Comparison of ENCODE assay signal across 8 cellular contexts in the genomic region with DNA sequence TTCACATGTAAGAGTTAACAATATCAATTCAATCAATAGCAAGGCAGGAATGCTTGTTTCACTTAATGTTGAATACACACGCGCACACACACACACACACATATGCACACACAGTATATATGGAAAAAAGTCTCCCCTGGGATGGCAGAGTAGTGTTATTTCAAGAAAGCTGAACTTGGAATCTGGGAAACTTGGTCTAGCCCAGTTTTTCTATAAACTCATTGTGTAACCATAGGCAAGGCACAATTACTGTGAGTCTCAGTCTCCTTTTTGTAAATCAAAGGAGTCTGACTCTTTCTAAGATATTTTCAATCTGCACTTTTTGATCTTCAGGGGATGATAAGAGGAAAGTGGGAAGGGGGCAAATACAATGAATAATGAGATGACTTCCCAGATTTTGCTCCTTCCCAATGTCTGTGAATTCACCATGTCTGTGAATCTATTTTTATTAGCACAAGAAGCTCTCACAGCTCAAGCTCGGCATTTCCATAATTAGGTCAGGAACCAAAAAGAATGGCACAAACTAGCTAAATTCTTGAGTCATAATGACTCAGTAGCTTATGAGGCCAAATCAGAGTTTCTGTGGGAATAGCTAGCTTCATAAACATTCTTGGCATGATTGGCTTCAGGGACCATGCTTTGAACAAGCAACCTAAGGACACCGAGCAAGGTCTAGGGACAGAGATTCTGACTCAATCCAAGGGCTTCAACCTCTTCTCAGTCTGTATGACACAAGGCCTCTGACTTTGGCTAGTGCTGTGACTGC.
DNase-seq lines count a peak whose midpoint lies in the region; ATAC-seq and TF ChIP-seq lines count a peak whose summit lies in the region.

No MANE protein-coding gene starts in this region.

- ATAC-seq in left ventricle myocardium superior (peak; percentile 84), GM18511 (IDR thresholded peaks at IDR 0.05; ENCODE audit: unreplicated experiment) (no peak), GM18909 (IDR thresholded peaks at IDR 0.05; ENCODE audit: poor library complexity, unreplicated experiment) (no peak)

- no peaks in the 10 kb centered on the region for H3K79me2 ChIP-seq in Karpas-422 (ENCODE audit: low read length)

- TF ChIP-seq CTCF in astrocyte of the spinal cord (IDR thresholded peaks at IDR 0.05; ENCODE audit: low read depth, low read length) = no peak

- H3K9me2 ChIP-seq in Karpas-422 (replicated peaks; ENCODE audit: insufficient read depth, low read length) = no peaks in the 10 kb centered on the region

- no peak overlapping the region for H3K4me2 ChIP-seq in Karpas-422 (ENCODE audit: low read depth, low read length, poor library complexity, severe bottlenecking)

- no peaks in the 10 kb centered on the region for H4K20me1 ChIP-seq in Karpas-422 (ENCODE audit: insufficient read depth, low read depth, low read length)

- in situ Hi-C loops in astrocyte of the spinal cord (cut with HindIII; ENCODE audit: low sequenced_read_pairs) = no loop called here

- H3K9ac ChIP-seq in Karpas-422 (ENCODE audit: low read length) = no peak overlapping the region

- H3K9me3 ChIP-seq in Karpas-422 (ENCODE audit: low read length) = no peaks in the 10 kb centered on the region

- H3K4me3 ChIP-seq in astrocyte of the spinal cord (ENCODE audit: low read depth, low read length) = no peak overlapping the region
- H3K4me3 ChIP-seq in Karpas-422 (ENCODE audit: low read length) = no peak overlapping the region

- no peaks in the 10 kb centered on the region for H3K36me3 ChIP-seq in Karpas-422 (ENCODE audit: insufficient read depth, low read length)

- H2AFZ ChIP-seq in Karpas-422 (ENCODE audit: low read length) = no peak overlapping the region

- H3K27me3 ChIP-seq in Karpas-422 (ENCODE audit: low read length) = no peaks in the 10 kb centered on the region

- DNase-seq in HPDE6-E6E7 (ENCODE audit: extremely low spot score) (peak; percentile 52), astrocyte of the spinal cord (ENCODE audit: low read depth, low spot score) (peak; percentile 96), left ventricle myocardium superior (no peak), superior temporal gyrus (ENCODE audit: extremely low spot score) (peak; percentile 44), NCI-H1048 (lab: John Stamatoyannopoulos, UW) (no peak), Karpas-422 (no peak)

- intact Hi-C loops in left ventricle myocardium superior (cut with micrococcal nuclease) = no loop called here

- H3K27ac ChIP-seq in Karpas-422 (ENCODE audit: low read length) = no peak overlapping the region

- H3K4me1 ChIP-seq in Karpas-422 (ENCODE audit: low read length) = no peaks in the 10 kb centered on the region

Comparison
In these comparisons a context has a peak if more than half of its experiments do, and no peak if none do; other contexts are left out.
1. DNase-seq: peak in HPDE6-E6E7 (single experiment), astrocyte of the spinal cord (single experiment) and superior temporal gyrus (single experiment); none in left ventricle myocardium superior (single experiment), NCI-H1048 (single experiment) and Karpas-422 (single experiment).